In the genomic region with DNA sequence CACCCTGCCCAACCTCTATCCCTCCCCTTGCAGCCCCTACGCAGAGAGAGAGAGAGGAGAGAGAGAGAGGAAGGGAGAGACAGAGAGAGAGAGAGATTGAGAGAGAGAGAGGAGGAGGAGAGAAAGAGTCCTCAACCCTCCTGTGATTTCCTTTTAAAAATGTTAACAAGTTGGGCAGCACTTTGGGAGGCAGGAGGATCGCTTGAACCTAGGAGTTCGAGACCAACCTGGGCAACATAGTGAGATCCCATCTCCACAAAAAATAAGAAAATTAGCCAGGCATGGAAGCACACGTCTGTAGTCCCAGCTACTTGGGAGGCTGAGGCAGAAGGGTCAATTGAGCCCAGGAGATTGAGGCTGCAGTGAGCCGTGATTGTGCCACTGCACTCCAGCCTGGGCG, we compare ENCODE assay signal across 33 cellular contexts. TPM values are rescaled to one million over a fixed set of nuclear protein-coding genes. Genes with fewer than 3 reads are reported as not detected.
"Had no signal": no experiment of that assay in that cellular context is flagged by ENCODE, and none has a peak within 500 bp of the region (broad histone marks: within the 10 kb centered on the region; RNA-seq: fewer than 3 reads in every experiment).

No MANE protein-coding gene starts in this region.

- H3K4me1 Mint-ChIP-seq: activated CD4-positive, alpha-beta memory T cell treated with anti-CD3 and anti-CD28 coated beads, Interleukin-2, amount 10 ng/mL, durations not matched to agents 7 days and 5 days; activated CD4-positive, alpha-beta T cell treated with anti-CD3 and anti-CD28 coated beads, Interleukin-2, amount 10 ng/mL, durations not matched to agents 7 days and 5 days; central memory CD8-positive, alpha-beta T cell had no signal

- H3K4me1 ChIP-seq: foreskin keratinocyte, gastrocnemius medialis had no signal

- H3K27me3 Mint-ChIP-seq: activated T-cell treated with anti-CD3 and anti-CD28 coated beads, Interleukin-2, amount 50 U/mL, for 24 hours had no signal

- DNase-seq: activated CD4-positive, alpha-beta memory T cell treated with anti-CD3 and anti-CD28 coated beads, Interleukin-2, amount 10 ng/mL, durations not matched to agents 7 days and 5 days; activated CD4-positive, alpha-beta T cell treated with anti-CD3 and anti-CD28 coated beads for 1 hour; activated CD4-positive, alpha-beta T cell treated with anti-CD3 and anti-CD28 coated beads for 4 hours; activated CD4-positive, alpha-beta T cell treated with anti-CD3 and anti-CD28 coated beads, Interleukin-2, amount 10 ng/mL, durations not matched to agents 7 days and 5 days; activated CD4-positive, alpha-beta T cell treated with anti-CD3 and anti-CD28 coated beads, Interleukin-2, amount 50 U/mL, for 4 hours; activated CD8-positive, alpha-beta memory T cell treated with anti-CD3 and anti-CD28 coated beads, Interleukin-2, amount 50 U/mL, for 48 hours; activated effector memory CD4-positive, alpha-beta T cell treated with Interleukin-2 at 50 U/mL for 16 hours; activated gamma-delta T cell treated with Interleukin-2 at 50 U/mL for 16 hours; activated naive CD4-positive, alpha-beta T cell treated with anti-CD3 and anti-CD28 coated beads, Interleukin-2, amount 50 U/mL, for 16 hours; activated naive CD4-positive, alpha-beta T cell treated with Interleukin-2 at 50 U/mL for 16 hours; activated T-cell treated with anti-CD3 and anti-CD28 coated beads for 4 hours; activated T-cell treated with anti-CD3 and anti-CD28 coated beads, Interleukin-2, amount 50 U/mL, for 24 hours; activated T-cell treated with anti-CD3 and anti-CD28 coated beads, Interleukin-2, amount 50 U/mL, for 72 hours; amniotic stem cell; anterior cingulate cortex; brain microvascular endothelial cell; dorsolateral prefrontal cortex; effector memory CD4-positive, alpha-beta T cell; endodermal cell; erythroblast; foreskin keratinocyte; gastrocnemius medialis; glutamatergic neuron; T-helper 1 cell; T-helper 17 cell; T1000 had no signal

- H3K27me3 ChIP-seq: dorsolateral prefrontal cortex, gastrocnemius medialis had no signal

- H3K36me3 ChIP-seq: brain microvascular endothelial cell, esophagus muscularis mucosa, gastrocnemius medialis had no signal

- H3K27ac Mint-ChIP-seq: activated CD4-positive, alpha-beta memory T cell treated with anti-CD3 and anti-CD28 coated beads, Interleukin-2, amount 10 ng/mL, durations not matched to agents 7 days and 5 days; activated CD4-positive, alpha-beta T cell treated with anti-CD3 and anti-CD28 coated beads, Interleukin-2, amount 10 ng/mL, durations not matched to agents 7 days and 5 days; activated naive CD8-positive, alpha-beta T cell; activated T-cell treated with anti-CD3 and anti-CD28 coated beads, Interleukin-2, amount 50 U/mL, for 24 hours; activated T-cell treated with anti-CD3 and anti-CD28 coated beads, Interleukin-2, amount 50 U/mL, for 72 hours; dendritic cell treated with granulocyte-macrophage colony-stimulating factor and Interleukin-4, amounts not matched to agents 40 ng/mL and 50 ng/mL, for 4 days; endodermal cell; T-helper 17 cell; T-helper 2 cell treated with Interferon-gamma antibody and Interleukin-4, amounts not matched to agents 5 μg/mL and 100 μg/mL, for 36 hours had no signal

- H3K36me3 Mint-ChIP-seq: activated naive CD8-positive, alpha-beta T cell had no signal

- H3K27ac ChIP-seq: brain microvascular endothelial cell, coronary artery, dorsolateral prefrontal cortex, esophagus muscularis mucosa, foreskin keratinocyte, gastrocnemius medialis had no signal

- ATAC-seq: activated T-cell treated with anti-CD3 and anti-CD28 coated beads, Interleukin-2, amount 50 U/mL, for 72 hours; foreskin keratinocyte; gastrocnemius medialis; T-helper 17 cell had no signal

- H3K4me3 ChIP-seq: coronary artery, dorsolateral prefrontal cortex, esophagus muscularis mucosa, gastrocnemius medialis had no signal

- H3K9me3 Mint-ChIP-seq: activated CD4-positive, alpha-beta memory T cell treated with anti-CD3 and anti-CD28 coated beads, Interleukin-2, amount 10 ng/mL, durations not matched to agents 7 days and 5 days; activated CD4-positive, alpha-beta T cell treated with anti-CD3 and anti-CD28 coated beads, Interleukin-2, amount 10 ng/mL, durations not matched to agents 7 days and 5 days; activated T-cell treated with anti-CD3 and anti-CD28 coated beads, Interleukin-2, amount 50 U/mL, for 24 hours; activated T-cell treated with anti-CD3 and anti-CD28 coated beads, Interleukin-2, amount 50 U/mL, for 72 hours; central memory CD8-positive, alpha-beta T cell; dendritic cell treated with granulocyte-macrophage colony-stimulating factor and Interleukin-4, amounts not matched to agents 40 ng/mL and 50 ng/mL, for 4 days; endodermal cell; T-helper 2 cell treated with Interferon-gamma antibody and Interleukin-4, amounts not matched to agents 5 μg/mL and 100 μg/mL, for 36 hours had no signal

- H3K9me3 ChIP-seq: esophagus muscularis mucosa, gastrocnemius medialis had no signal

- H3K4me3 Mint-ChIP-seq: activated CD4-positive, alpha-beta memory T cell treated with anti-CD3 and anti-CD28 coated beads, Interleukin-2, amount 10 ng/mL, durations not matched to agents 7 days and 5 days; activated CD4-positive, alpha-beta T cell treated with anti-CD3 and anti-CD28 coated beads, Interleukin-2, amount 10 ng/mL, durations not matched to agents 7 days and 5 days; activated naive CD8-positive, alpha-beta T cell; activated T-cell treated with anti-CD3 and anti-CD28 coated beads, Interleukin-2, amount 50 U/mL, for 24 hours; activated T-cell treated with anti-CD3 and anti-CD28 coated beads, Interleukin-2, amount 50 U/mL, for 72 hours; central memory CD8-positive, alpha-beta T cell; dendritic cell treated with granulocyte-macrophage colony-stimulating factor and Interleukin-4, amounts not matched to agents 40 ng/mL and 50 ng/mL, for 4 days; endodermal cell; T-helper 17 cell; T-helper 2 cell treated with Interferon-gamma antibody and Interleukin-4, amounts not matched to agents 5 μg/mL and 100 μg/mL, for 36 hours had no signal

RNA-seq across cellular contexts. Expression of a gene that starts 30.1 kb away (rescaled TPM):
- total RNA-seq: bronchial epithelial cell, foreskin keratinocyte had no signal
